4 cellular contexts compared by ENCODE assay signal in genomic region chr10:87234854-87235253, GRCh38. TPM values are rescaled to one million over a fixed set of nuclear protein-coding genes. Genes with fewer than 3 reads are reported as not detected.
DNase-seq lines count a peak whose midpoint lies in the region; FAIRE-seq and TF ChIP-seq lines count a peak whose summit lies in the region.
"Not testable (repeated sequence)": the region's sequence is repeated elsewhere in the genome, so short reads cannot be mapped to it uniquely, and the experiment has no call there.
"Had no signal": no experiment of that assay in that cellular context is flagged by ENCODE, and none has a peak within 500 bp of the region (broad histone marks: within the 10 kb centered on the region; RNA-seq: fewer than 3 reads in every experiment).

No MANE protein-coding gene starts in this region.

- WGBS in hepatocyte (ENCODE audit: low lambda C conversion rate, missing lambda C conversion rate): 83% methylated on average over 1 of the region's 7 CpGs

- not testable (repeated sequence) for H3K9me3 ChIP-seq in hepatocyte (ENCODE audit: low read depth); kidney (ENCODE audit: control insufficient read depth in 1 of 2, low read length in 2 of 2)

- H3K79me2 ChIP-seq in hepatocyte: not testable (repeated sequence)

- not testable (repeated sequence) for H3K4me2 ChIP-seq in hepatocyte

- peak; percentile 0 for DNase-seq in hepatocyte (ENCODE audit: low spot score)
- peak; percentile 53 for DNase-seq in kidney

- not testable (repeated sequence) for H3K27me3 ChIP-seq in hepatocyte

- H3K27ac ChIP-seq in hepatocyte; kidney (ENCODE audit: low read depth in 2 of 2, low read length in 2 of 2): not testable (repeated sequence)

- not testable (repeated sequence) for H3K4me1 ChIP-seq in hepatocyte (ENCODE audit: insufficient read depth); kidney (ENCODE audit: control insufficient read depth in 1 of 2, insufficient read depth in 1 of 2, low read depth in 1 of 2, low read length in 2 of 2)

- H3K4me3 ChIP-seq in hepatocyte; kidney (ENCODE audit: low read length in 2 of 2): not testable (repeated sequence)

- not testable (repeated sequence) for TF ChIP-seq CTCF in hepatocyte (IDR thresholded peaks at IDR 0.05; ENCODE audit: poor library complexity); kidney (IDR thresholded peaks at IDR 0.05; ENCODE audit: borderline replicate concordance, extremely low read depth, insufficient read depth)

- not testable (repeated sequence) for H3K36me3 ChIP-seq in hepatocyte (replicated peaks; ENCODE audit: insufficient read depth, low read depth); kidney (ENCODE audit: control insufficient read depth in 1 of 2, insufficient read depth in 2 of 2, low read length in 2 of 2)

- not testable (repeated sequence) for H2AFZ ChIP-seq in hepatocyte

- FAIRE-seq in kidney (lab: Jason Lieb, UNC): not testable (repeated sequence)

- H4K20me1 ChIP-seq in hepatocyte (ENCODE audit: insufficient read depth, poor library complexity, severe bottlenecking): not testable (repeated sequence)

- not testable (repeated sequence) for H3K9me2 ChIP-seq in hepatocyte (replicated peaks; ENCODE audit: insufficient read depth)

- not testable (repeated sequence) for H3K9ac ChIP-seq in kidney (ENCODE audit: low read length in 2 of 2)

- intact Hi-C loops in kidney (cut with DNase I): not testable (repeated sequence)

RNA-seq across cellular contexts. Expression of gene NUTM2A, which starts 9.6 kb away (rescaled TPM):
- total RNA-seq in hepatocyte (1.1 and 1.5 TPM in 2 replicates), kidney (1.5 TPM)
- polyA plus RNA-seq in hepatocyte (0.07 and 0.16 TPM in 2 replicates), kidney (ENCODE audit: insufficient read depth, low read depth, low replicate concordance) (1.3 TPM)
- polyA plus RNA-seq: CD4-positive, alpha-beta memory T cell; CD8-positive, alpha-beta memory T cell had no signal
